ENCODE assay signal across 8 cellular contexts in the genomic region with DNA sequence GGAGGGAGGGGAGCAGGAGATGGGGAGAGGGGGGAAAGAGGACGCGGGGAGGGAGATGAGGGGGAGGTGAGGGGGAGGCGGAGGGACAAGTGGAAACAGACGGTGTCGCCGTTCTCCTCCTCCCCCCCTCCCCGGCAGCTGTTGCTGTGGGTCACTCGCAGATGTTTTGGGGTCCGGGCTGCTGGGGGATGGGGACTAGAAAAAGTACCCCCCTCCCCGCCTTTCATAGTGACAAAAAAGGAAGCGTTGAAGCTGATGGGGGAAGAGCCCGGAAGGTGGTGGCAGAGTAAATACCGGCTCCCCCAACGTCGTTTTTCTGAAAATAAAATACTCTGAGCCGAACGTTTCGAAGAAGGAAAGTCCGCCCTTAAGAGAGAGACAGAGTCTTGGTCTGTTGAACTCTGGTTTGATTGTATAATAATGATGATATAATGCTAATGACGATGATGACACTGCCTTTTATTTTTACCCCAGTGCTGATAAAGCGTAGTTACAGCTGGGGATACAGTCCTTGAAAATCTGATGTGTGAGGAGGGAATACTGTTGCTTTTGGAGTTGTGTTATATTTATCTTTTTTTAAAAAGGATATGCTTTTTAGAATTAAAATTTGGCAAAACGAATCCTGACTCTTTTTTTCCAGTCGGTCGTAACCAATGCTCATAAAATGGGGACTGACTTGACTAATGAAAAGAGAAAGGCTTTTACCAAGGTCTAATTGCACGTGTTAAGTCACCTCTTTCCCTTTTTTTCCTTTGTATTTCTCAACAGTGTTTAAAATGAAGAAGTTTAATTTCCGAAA.
DNase-seq lines count a peak whose midpoint lies in the region; ATAC-seq and TF ChIP-seq lines count a peak whose summit lies in the region.

No MANE protein-coding gene starts in this region.

- DNase-seq in NCI-H1417 (lab: John Stamatoyannopoulos, UW) (peak in 2 of 3 experiments; percentile 30 to 39), NCI-H1417 treated with DMSO at 0.1 percent for 48 hours (lab: John Stamatoyannopoulos, UW) (no peak), NCI-H82 (lab: John Stamatoyannopoulos, UW) (peak; percentile 89), fibroblast of pulmonary artery (ENCODE audit: low read depth) (no peak), skeletal muscle cell (ENCODE audit: low read depth) (no peak), hepatic stellate cell (ENCODE audit: low spot score) (no peak)
- no peak for DNase-seq in activated effector memory CD4-positive, alpha-beta T cell treated with anti-CD3 and anti-CD28 coated beads, Interleukin-2, amount 50 U/mL, for 16 hours

- no peak for ATAC-seq in HG02970 (IDR thresholded peaks at IDR 0.05; ENCODE audit: low FRiP score, unreplicated experiment)

- H3K4me3 ChIP-seq in fibroblast of pulmonary artery (replicated peaks; ENCODE audit: low read depth, low read length) (peak overlapping the region; percentile 64), skeletal muscle cell (ENCODE audit: low read depth, low read length) (peak overlapping the region; percentile 47)

- no peak for TF ChIP-seq CTCF in fibroblast of pulmonary artery (IDR thresholded peaks at IDR 0.05; ENCODE audit: low read length, missing control alignments)

Comparison
In these comparisons a context has a peak if more than half of its experiments do, and no peak if none do; other contexts are left out.
1. DNase-seq: peak in NCI-H1417 (2 of 3) and NCI-H82 (single experiment); none in NCI-H1417 treated with DMSO at 0.1 percent for 48 hours (single experiment), fibroblast of pulmonary artery (single experiment), skeletal muscle cell (single experiment), hepatic stellate cell (single experiment) and activated effector memory CD4-positive, alpha-beta T cell treated with anti-CD3 and anti-CD28 coated beads, Interleukin-2, amount 50 U/mL, for 16 hours (single experiment).